In genomic region chr16:73054732-73055481, GRCh38 we compare ENCODE assay signal across 9 cellular contexts. TPM values are rescaled to one million over a fixed set of nuclear protein-coding genes. Genes with fewer than 3 reads are reported as not detected.
A peak's percentile ranks its signal among the peaks of the same experiment; 100 is the strongest.
DNase-seq lines count a peak whose midpoint lies in the region; ATAC-seq, FAIRE-seq and TF ChIP-seq lines count a peak whose summit lies in the region.
"Had no signal": no experiment of that assay in that cellular context is flagged by ENCODE, and none has a peak within 500 bp of the region (broad histone marks: within the 10 kb centered on the region; RNA-seq: fewer than 3 reads in every experiment).

No MANE protein-coding gene starts in this region.

- H3K4me1 Mint-ChIP-seq in endothelial cell (ENCODE audit: unreplicated experiment) (peaks cover 41% of the 10 kb centered on the region), progenitor cell of endocrine pancreas (ENCODE audit: low read depth) (peaks cover 31% of the 10 kb centered on the region)

- H3K27me3 Mint-ChIP-seq in endothelial cell (ENCODE audit: unreplicated experiment): peaks cover 13% of the 10 kb centered on the region
- H3K27me3 Mint-ChIP-seq in progenitor cell of endocrine pancreas: peaks cover 7% of the 10 kb centered on the region

- peak overlapping the region; percentile 19 for H3K27ac Mint-ChIP-seq in endothelial cell (ENCODE audit: unreplicated experiment)
- H3K27ac Mint-ChIP-seq in progenitor cell of endocrine pancreas: no peak overlapping the region
- H3K27ac Mint-ChIP-seq: T-helper 1 cell treated with Interleukin-12 subunit alpha and Interleukin-12 subunit beta and Interleukin-4 antibody, amounts not matched to agents 30 μg/mL and 1 μg/mL, for 36 hours had no signal

- no peak for ATAC-seq in GM21381 (IDR thresholded peaks at IDR 0.05; ENCODE audit: unreplicated experiment)

- no peak for TF ChIP-seq CTCF in endothelial cell (IDR thresholded peaks at IDR 0.05; ENCODE audit: unreplicated experiment)
- TF ChIP-seq CTCF in progenitor cell of endocrine pancreas (IDR thresholded peaks at IDR 0.05; ENCODE audit: unreplicated experiment): no peak

- DNase-seq in NCI-H748 treated with DMSO at 0.1 percent for 48 hours (lab: John Stamatoyannopoulos, UW): peak; percentile 38
- no peak for DNase-seq in endothelial cell (ENCODE audit: low spot score)
- DNase-seq in progenitor cell of endocrine pancreas (ENCODE audit: low spot score, unreplicated experiment): no peak
- DNase-seq in Ammon's horn (ENCODE audit: low spot score): no peak
- DNase-seq in occipital lobe (lab: John Stamatoyannopoulos, UW): no peak
- no peak for DNase-seq in activated CD8-positive, alpha-beta memory T cell treated with anti-CD3 and anti-CD28 coated beads, Interleukin-2, amount 50 U/mL, for 48 hours

- peaks cover 7% of the 10 kb centered on the region for H3K36me3 Mint-ChIP-seq in endothelial cell (ENCODE audit: low read depth, unreplicated experiment)
- H3K36me3 Mint-ChIP-seq in progenitor cell of endocrine pancreas (ENCODE audit: insufficient read depth): no peaks in the 10 kb centered on the region

- no peak overlapping the region for H3K4me3 Mint-ChIP-seq in endothelial cell (ENCODE audit: unreplicated experiment)
- H3K4me3 Mint-ChIP-seq in progenitor cell of endocrine pancreas (ENCODE audit: low read depth): peak overlapping the region; percentile 88
- H3K4me3 Mint-ChIP-seq: T-helper 1 cell treated with Interleukin-12 subunit alpha and Interleukin-12 subunit beta and Interleukin-4 antibody, amounts not matched to agents 30 μg/mL and 1 μg/mL, for 36 hours had no signal

- H3K9me3 Mint-ChIP-seq in endothelial cell (ENCODE audit: unreplicated experiment) (no peaks in the 10 kb centered on the region), progenitor cell of endocrine pancreas (ENCODE audit: low read depth) (no peaks in the 10 kb centered on the region)
- H3K9me3 Mint-ChIP-seq: T-helper 1 cell treated with Interleukin-12 subunit alpha and Interleukin-12 subunit beta and Interleukin-4 antibody, amounts not matched to agents 30 μg/mL and 1 μg/mL, for 36 hours had no signal

- peak; percentile 40 for FAIRE-seq in G401.6 (lab: Jason Lieb, UNC)

RNA-seq across cellular contexts. Expression of gene ZFHX3, which starts 7.0 kb away (rescaled TPM):
- 17.7 TPM for total RNA-seq in endothelial cell (ENCODE audit: unreplicated experiment)
- total RNA-seq in progenitor cell of endocrine pancreas: 48.9 and 54.0 TPM in 2 replicates
- total RNA-seq in occipital lobe: 2.3 TPM
